ENCODE assay signal across 20 cellular contexts in genomic region chr4:107863416-107863815, GRCh38. TPM values are rescaled to one million over a fixed set of nuclear protein-coding genes. Genes with fewer than 3 reads are reported as not detected.
DNase-seq lines count a peak whose midpoint lies in the region; ATAC-seq and TF ChIP-seq lines count a peak whose summit lies in the region.
"Had no signal": no experiment of that assay in that cellular context is flagged by ENCODE, and none has a peak within 500 bp of the region (broad histone marks: within the 10 kb centered on the region; RNA-seq: fewer than 3 reads in every experiment).

No MANE protein-coding gene starts in this region.

- H3K79me2 ChIP-seq in fibroblast of lung (ENCODE audit: control insufficient read depth, insufficient read depth, low read length) = no peaks in the 10 kb centered on the region

- H3K4me3 Mint-ChIP-seq in MCF 10A (ENCODE audit: unreplicated experiment) = peak overlapping the region; percentile 50
- H3K4me3 Mint-ChIP-seq in CD8-positive, alpha-beta T cell = no peak overlapping the region
- H3K4me3 Mint-ChIP-seq: activated naive CD4-positive, alpha-beta T cell treated with anti-CD3 and anti-CD28 coated beads for 36 hours had no signal

- BruUV-seq in MCF 10A (replicated peaks; lab: Mats Ljungman, UMichigan) = no TSS peak

- no peaks in the 10 kb centered on the region for H3K4me1 ChIP-seq in breast epithelium
- peaks cover 7% of the 10 kb centered on the region for H3K4me1 ChIP-seq in fibroblast of lung (ENCODE audit: control insufficient read depth, extremely low read depth, insufficient read depth, low read length)
- H3K4me1 ChIP-seq in skeletal muscle satellite cell (ENCODE audit: control insufficient read depth, insufficient read depth, low read length) = peaks cover 22% of the 10 kb centered on the region
- peaks cover 9% of the 10 kb centered on the region for H3K4me1 ChIP-seq in lower lobe of right lung
- H3K4me1 ChIP-seq in CD8-positive, alpha-beta T cell (ENCODE audit: insufficient read depth, low read length) = no peaks in the 10 kb centered on the region
- H3K4me1 ChIP-seq: BLaER1, Caco-2 had no signal

- H3K27me3 ChIP-seq in breast epithelium (no peaks in the 10 kb centered on the region), fibroblast of lung (ENCODE audit: control insufficient read depth, insufficient read depth, low read length) (no peaks in the 10 kb centered on the region), skeletal muscle satellite cell (ENCODE audit: control insufficient read depth, insufficient read depth, low read length) (no peaks in the 10 kb centered on the region), lower lobe of right lung (ENCODE audit: low read depth) (no peaks in the 10 kb centered on the region)
- H3K27me3 ChIP-seq in CD8-positive, alpha-beta T cell (ENCODE audit: insufficient read depth, low read length) = no peaks in the 10 kb centered on the region
- H3K27me3 ChIP-seq: BLaER1, esophagus squamous epithelium, upper lobe of left lung had no signal

- no peak overlapping the region for H2AFZ ChIP-seq in fibroblast of lung (ENCODE audit: low read length)

- no peak for TF ChIP-seq POLR2A in breast epithelium (IDR thresholded peaks at IDR 0.05)

- CTCF ChIA-PET in MCF 10A (lab: Yijun Ruan, JAX) = interaction anchor here (0.5 to 1.6 kb wide), 14 partner anchors 10 to 1625 kb away, joined by 3 to 5 read pairs (median 4); partner anchors contain the start of gene SGMS2
- CTCF ChIA-PET in CD8-positive, alpha-beta T cell (lab: Charles Lee) = interaction anchor here (0.6 to 0.7 kb wide), 2 partner anchors 21 to 43 kb away, joined by 3 read pairs; no protein-coding TSS in a partner anchor

- H4K20me1 ChIP-seq in fibroblast of lung (ENCODE audit: control insufficient read depth, extremely low read depth, insufficient read depth, low read length) = no peaks in the 10 kb centered on the region
- H4K20me1 ChIP-seq: BLaER1 had no signal

- peaks cover 25% of the 10 kb centered on the region for H3K4me1 Mint-ChIP-seq in MCF 10A (ENCODE audit: insufficient read depth, unreplicated experiment)
- H3K4me1 Mint-ChIP-seq in CD8-positive, alpha-beta T cell (ENCODE audit: low read depth) = no peaks in the 10 kb centered on the region

- H3K4me2 ChIP-seq in fibroblast of lung (ENCODE audit: extremely low read depth, insufficient read depth, low read length) (no peak overlapping the region), skeletal muscle satellite cell (ENCODE audit: low read length) (peak overlapping the region; percentile 14)
- H3K4me2 ChIP-seq: BLaER1 had no signal

- TF ChIP-seq CTCF in MCF 10A (IDR thresholded peaks at IDR 0.05; ENCODE audit: unreplicated experiment) (no peak), breast epithelium (IDR thresholded peaks at IDR 0.05) (no peak), fibroblast of lung (conservative IDR thresholded peaks at IDR 0.05 in 1 of 2, IDR thresholded peaks at IDR 0.05 in 1 of 2; ENCODE audit: low read depth in 1 of 2, low read length in 2 of 2) (no peak), lower lobe of right lung (IDR thresholded peaks at IDR 0.05) (no peak)
- no peak for TF ChIP-seq CTCF in CD8-positive, alpha-beta T cell (IDR thresholded peaks at IDR 0.05)

- no peaks in the 10 kb centered on the region for H3K9me3 Mint-ChIP-seq in MCF 10A (ENCODE audit: unreplicated experiment)
- no peaks in the 10 kb centered on the region for H3K9me3 Mint-ChIP-seq in CD8-positive, alpha-beta T cell
- H3K9me3 Mint-ChIP-seq: activated naive CD4-positive, alpha-beta T cell treated with anti-CD3 and anti-CD28 coated beads for 36 hours had no signal

- H3K27ac ChIP-seq in breast epithelium (no peak overlapping the region), fibroblast of lung (ENCODE audit: insufficient read depth, low read length) (no peak overlapping the region), lower lobe of right lung (no peak overlapping the region)
- H3K27ac ChIP-seq in CD8-positive, alpha-beta T cell (ENCODE audit: low read depth, low read length) = no peak overlapping the region
- H3K27ac ChIP-seq: BLaER1 had no signal

- H3K9me3 ChIP-seq in breast epithelium (no peaks in the 10 kb centered on the region), fibroblast of lung (ENCODE audit: control insufficient read depth, insufficient read depth, low read depth, low read length) (no peaks in the 10 kb centered on the region), skeletal muscle satellite cell (replicated peaks; ENCODE audit: low read length) (no peaks in the 10 kb centered on the region), lower lobe of right lung (no peaks in the 10 kb centered on the region)
- H3K9me3 ChIP-seq in CD8-positive, alpha-beta T cell (ENCODE audit: low read length) = no peaks in the 10 kb centered on the region
- H3K9me3 ChIP-seq: BLaER1, Caco-2, esophagus squamous epithelium, upper lobe of left lung had no signal

- H3K36me3 ChIP-seq in breast epithelium (no peaks in the 10 kb centered on the region), fibroblast of lung (ENCODE audit: control insufficient read depth, insufficient read depth, low read length) (no peaks in the 10 kb centered on the region), skeletal muscle satellite cell (ENCODE audit: insufficient read depth, low read length) (no peaks in the 10 kb centered on the region), lower lobe of right lung (peaks cover 8% of the 10 kb centered on the region)
- H3K36me3 ChIP-seq in CD8-positive, alpha-beta T cell (ENCODE audit: insufficient read depth, low read length) = no peaks in the 10 kb centered on the region
- H3K36me3 ChIP-seq: BLaER1 had no signal

- H3K36me3 Mint-ChIP-seq in MCF 10A (ENCODE audit: insufficient read depth, unreplicated experiment) = peaks cover 33% of the 10 kb centered on the region
- H3K36me3 Mint-ChIP-seq in CD8-positive, alpha-beta T cell = no peaks in the 10 kb centered on the region

- H3K4me3 ChIP-seq in breast epithelium (no peak overlapping the region), fibroblast of lung (replicated peaks in 1 of 4; ENCODE audit: control extremely low read depth in 1 of 4, insufficient read depth in 1 of 4, low read depth in 3 of 4, low read length in 4 of 4) (no peak overlapping the region), skeletal muscle satellite cell (ENCODE audit: low read length) (no peak overlapping the region), lower lobe of right lung (no peak overlapping the region)
- no peak overlapping the region for H3K4me3 ChIP-seq in CD8-positive, alpha-beta T cell (ENCODE audit: low read depth, low read length)
- H3K4me3 ChIP-seq: BLaER1, esophagus squamous epithelium, upper lobe of left lung had no signal

- no peaks in the 10 kb centered on the region for H3K27me3 Mint-ChIP-seq in MCF 10A (ENCODE audit: insufficient read depth, unreplicated experiment)
- peaks cover 16% of the 10 kb centered on the region for H3K27me3 Mint-ChIP-seq in CD8-positive, alpha-beta T cell (ENCODE audit: low read depth)

- ATAC-seq in lower lobe of right lung = no peak
- ATAC-seq in CD8-positive, alpha-beta T cell = no peak

- no peak overlapping the region for H3K9ac ChIP-seq in fibroblast of lung (ENCODE audit: insufficient read depth, low read length)
- no peak overlapping the region for H3K9ac ChIP-seq in skeletal muscle satellite cell (ENCODE audit: low read depth, low read length)
- H3K9ac ChIP-seq: BLaER1 had no signal

- POLR2A ChIA-PET in MCF 10A (lab: Yijun Ruan, JAX) = interaction anchor here (0.6 to 11.6 kb wide), 11 partner anchors 10 to 68 kb away, joined by 3 to 248 read pairs (median 4); partner anchors contain the start of genes CYP2U1 and SGMS2
- POLR2A ChIA-PET in CD8-positive, alpha-beta T cell (lab: Charles Lee) = no interaction called here

- no peak for DNase-seq in MCF 10A (ENCODE audit: unreplicated experiment)
- DNase-seq in breast epithelium (ENCODE audit: low spot score in 2 of 2) = no peak
- peak; percentile 71 for DNase-seq in amniotic epithelial cell (ENCODE audit: low read depth)
- DNase-seq in fibroblast of lung (ENCODE audit: low read depth in 2 of 2) = peak; percentile 28 to 33
- DNase-seq in stimulated activated CD4-positive, alpha-beta T cell treated with anti-CD3 and anti-CD28 coated beads, Interleukin-4, amount 100 ng/mL, for 24 hours = no peak
- DNase-seq in lower lobe of right lung = no peak
- no peak for DNase-seq in CD8-positive, alpha-beta T cell
- DNase-seq: activated CD4-positive, CD25-positive, alpha-beta regulatory T cell treated with anti-CD3 and anti-CD28 coated beads, Interleukin-2, amount 50 U/mL, for 72 hours; aorta; Caco-2; DND-41; effector CD8-positive, alpha-beta T cell; esophagus squamous epithelium; Karpas-422; NCI-H1694 treated with DMSO at 0.1 percent for 48 hours; SHP77 treated with DMSO at 0.1 percent for 48 hours had no signal

- peak overlapping the region; percentile 98 for H3K27ac Mint-ChIP-seq in MCF 10A (ENCODE audit: low read depth, unreplicated experiment)
- no peak overlapping the region for H3K27ac Mint-ChIP-seq in CD8-positive, alpha-beta T cell
- H3K27ac Mint-ChIP-seq: activated naive CD4-positive, alpha-beta T cell treated with anti-CD3 and anti-CD28 coated beads for 36 hours had no signal

- intact Hi-C loops in MCF 10A (cut with micrococcal nuclease) = no loop called here
- intact Hi-C loops in breast epithelium (cut with DNase I; ENCODE audit: low total_unique reads) = no loop called here
- intact Hi-C loops in lower lobe of right lung (cut with DNase I) = no loop called here
- intact Hi-C loops in CD8-positive, alpha-beta T cell (cut with DNase I, micrococcal nuclease) = no loop called here

RNA-seq across cellular contexts. Expression of gene SGMS2, which starts 38.7 kb away (rescaled TPM):
- total RNA-seq in MCF 10A (2022) (77.8 and 85.3 TPM in 2 replicates), breast epithelium (10 to 100 TPM; 47.2 to 76.7 (median 56.3) TPM), fibroblast of lung (63.7 and 70.4 TPM in 2 replicates), lower lobe of right lung (89.0 TPM)
- 45.4 and 82.7 TPM in 2 replicates for polyA plus RNA-seq in fibroblast of lung
- 13.8 and 25.6 TPM in 2 replicates for polyA plus RNA-seq in fibroblast of lung (2012)
- 36.8 and 105 TPM in 2 replicates for polyA minus RNA-seq in fibroblast of lung (ENCODE audit: low replicate concordance)
- total RNA-seq in skeletal muscle satellite cell (2012; rRNA removed) = 77.3 and 92.0 TPM in 2 replicates
- total RNA-seq in CD8-positive, alpha-beta T cell = not detected

Comparison
In these comparisons a context has a peak if more than half of its experiments do, and no peak if none do; other contexts are left out.
1. DNase-seq: peak in amniotic epithelial cell (single experiment) and fibroblast of lung (2 of 2); none in MCF 10A (single experiment), breast epithelium (0 of 2), stimulated activated CD4-positive, alpha-beta T cell treated with anti-CD3 and anti-CD28 coated beads, Interleukin-4, amount 100 ng/mL, for 24 hours (single experiment), lower lobe of right lung (single experiment) and CD8-positive, alpha-beta T cell (0 of 7).
2. RNA of gene SGMS2, which starts 38.7 kb away (total RNA-seq): 89.0 TPM in lower lobe of right lung (single experiment), 77.8 to 85.3 TPM in MCF 10A, 63.7 to 70.4 TPM in fibroblast of lung and 47.2 to 76.7 TPM in breast epithelium; not detected in CD8-positive, alpha-beta T cell; every median in the first group is over 10 times any median in the second.